Comparison of ENCODE assay signal across 13 cellular contexts in genomic region chr17:3817851-3818605, GRCh38.
"Had no signal": no experiment of that assay in that cellular context is flagged by ENCODE, and none has a peak within 500 bp of the region (broad histone marks: within the 10 kb centered on the region; RNA-seq: fewer than 3 reads in every experiment).

No MANE protein-coding gene starts in this region.

- ATAC-seq: foreskin keratinocyte, T-cell had no signal

- H3K9me3 Mint-ChIP-seq: activated T-helper 2 cell treated with anti-CD3 and anti-CD28 coated beads, Interferon-gamma antibody, Interleukin-2, Interleukin-4, amounts not matched to agents 10 μg/mL and 5 μg/mL and 100 μg/mL, durations not matched to agents 14 hours and 24 hours and 36 hours; nephron progenitor cell; T-cell had no signal

- H3K27me3 Mint-ChIP-seq: T-cell had no signal

- H3K27me3 ChIP-seq: foreskin keratinocyte, tibial nerve, vagina had no signal

- H3K4me1 Mint-ChIP-seq: T-cell had no signal

- H3K27ac ChIP-seq: foreskin keratinocyte, SK-N-MC, tibial nerve, vagina had no signal

- DNase-seq: activated CD4-positive, alpha-beta T cell treated with anti-CD3 and anti-CD28 coated beads for 4 hours; activated naive CD4-positive, alpha-beta T cell treated with anti-CD3 and anti-CD28 coated beads, Interleukin-2, amount 50 U/mL, for 16 hours; foreskin keratinocyte; mammary epithelial cell; nephron progenitor cell; stimulated activated CD4-positive, alpha-beta T cell treated with anti-CD3 and anti-CD28 coated beads, Interleukin-4, amount 100 ng/mL, for 4 hours; T-cell; T1000 had no signal

- H3K27ac Mint-ChIP-seq: activated T-helper 2 cell treated with anti-CD3 and anti-CD28 coated beads, Interferon-gamma antibody, Interleukin-2, Interleukin-4, amounts not matched to agents 10 μg/mL and 5 μg/mL and 100 μg/mL, durations not matched to agents 14 hours and 24 hours and 36 hours had no signal

- H3K4me3 ChIP-seq: SK-N-MC, skin epidermis, tibial nerve, vagina had no signal

- H3K9me3 ChIP-seq: tibial nerve, vagina had no signal

- H3K4me3 Mint-ChIP-seq: nephron progenitor cell, T-cell had no signal

- H3K4me1 ChIP-seq: foreskin keratinocyte, tibial nerve, vagina had no signal
